ENCODE assay signal across 1 cellular context in genomic region chr16:76035689-76036088, GRCh38.
TF ChIP-seq lines count a peak whose summit lies in the region.

No MANE protein-coding gene starts in this region.

TF ChIP-seq in K562, 482 proteins besides CTCF, POLR2A, EP300 and RAD21 (continued from another document):
- TF ChIP-seq NKRF (IDR thresholded peaks at IDR 0.05; ENCODE audit: borderline replicate concordance) (no peak), ZNF507 (tag; conservative IDR thresholded peaks at IDR 0.05) (peak; percentile 57), ZNF134 (CRISPR knock-in tag; conservative IDR thresholded peaks at IDR 0.05) (no peak), WHSC1 (IDR thresholded peaks at IDR 0.05; ENCODE audit: low read length) (no peak), ZFP36 (IDR thresholded peaks at IDR 0.05; ENCODE audit: low read depth, low read length, partially characterized antibody) (peak; percentile 43), SIRT6 (IDR thresholded peaks at IDR 0.05; ENCODE audit: low read depth, low read length) (no peak), ZNF77 (CRISPR knock-in tag; IDR thresholded peaks at IDR 0.05) (no peak)
